ENCODE assay signal across 15 cellular contexts in the genomic region with DNA sequence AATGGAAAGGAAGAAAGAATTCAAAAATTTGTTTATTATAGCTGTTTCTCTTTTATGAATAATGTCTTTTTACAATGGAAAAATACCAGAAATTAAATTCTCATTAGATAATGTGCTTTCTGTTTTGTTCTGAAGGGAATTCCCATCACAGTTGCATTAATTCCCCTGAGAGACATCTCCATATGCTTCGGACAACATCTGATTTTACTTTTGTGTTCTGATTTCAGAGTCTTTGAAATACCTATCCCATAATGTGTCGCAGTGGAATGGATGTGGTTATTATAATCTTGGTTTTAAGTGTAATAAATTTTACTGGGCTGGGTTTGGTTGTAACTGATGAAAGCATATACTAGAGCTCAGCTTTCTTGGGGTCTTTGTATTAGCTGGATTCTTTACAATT. TPM values are rescaled to one million over a fixed set of nuclear protein-coding genes. Genes with fewer than 3 reads are reported as not detected.
DNase-seq lines count a peak whose midpoint lies in the region; ATAC-seq and TF ChIP-seq lines count a peak whose summit lies in the region.
"Had no signal": no experiment of that assay in that cellular context is flagged by ENCODE, and none has a peak within 500 bp of the region (broad histone marks: within the 10 kb centered on the region; RNA-seq: fewer than 3 reads in every experiment).

No MANE protein-coding gene starts in this region.

- H3K27ac ChIP-seq in right atrium auricular region = peak overlapping the region; percentile 74 to 86
- H3K27ac ChIP-seq in esophagus muscularis mucosa (replicated peaks in 1 of 4) = peak overlapping the region; percentile 61 to 77 (median 66)
- peak overlapping the region; percentile 74 for H3K27ac ChIP-seq in psoas muscle
- peak overlapping the region in 1 of 2 donors; percentile 69 for H3K27ac ChIP-seq in coronary artery

- TF ChIP-seq CTCF in right atrium auricular region (IDR thresholded peaks at IDR 0.05) = no peak
- TF ChIP-seq CTCF in esophagus muscularis mucosa (IDR thresholded peaks at IDR 0.05) = no peak
- TF ChIP-seq CTCF in psoas muscle (IDR thresholded peaks at IDR 0.05) = no peak
- no peak for TF ChIP-seq CTCF in coronary artery (IDR thresholded peaks at IDR 0.05)

- no peak for TF ChIP-seq EP300 in esophagus muscularis mucosa (IDR thresholded peaks at IDR 0.05)

- H3K27me3 ChIP-seq in right atrium auricular region (no peaks in the 10 kb centered on the region), esophagus muscularis mucosa (no peaks in the 10 kb centered on the region), psoas muscle (ENCODE audit: insufficient read depth in 3 of 3, low read length in 2 of 3) (no peaks in the 10 kb centered on the region)

- H3K9me3 ChIP-seq in right atrium auricular region = no peaks in the 10 kb centered on the region
- H3K9me3 ChIP-seq in esophagus muscularis mucosa = no peaks in the 10 kb centered on the region
- H3K9me3 ChIP-seq in psoas muscle = no peaks in the 10 kb centered on the region

- H3K36me3 ChIP-seq in right atrium auricular region (no peaks in the 10 kb centered on the region), esophagus muscularis mucosa (peaks cover 0 to 3% (median 0%) of the 10 kb centered on the region in 4 donors), psoas muscle (ENCODE audit: insufficient read depth in 1 of 2, low read depth in 1 of 2) (no peaks in the 10 kb centered on the region)

- peaks cover 0 to 75% of the 10 kb centered on the region in 2 donors for H3K4me1 ChIP-seq in right atrium auricular region
- peaks cover 76 to 98% (median 94%) of the 10 kb centered on the region in 4 donors for H3K4me1 ChIP-seq in esophagus muscularis mucosa
- H3K4me1 ChIP-seq in psoas muscle = peaks cover 61% of the 10 kb centered on the region

- DNase-seq in right atrium auricular region (ENCODE audit: low spot score) (no peak), cardiac septum (ENCODE audit: low spot score) (no peak), esophagus muscularis mucosa (ENCODE audit: extremely low spot score) (no peak), psoas muscle (no peak), T-helper 1 cell (no peak), coronary artery (ENCODE audit: low spot score) (no peak), dermis blood vessel endothelial cell (no peak)
- DNase-seq: activated CD4-positive, alpha-beta T cell treated with anti-CD3 and anti-CD28 coated beads for 1 hour; activated naive CD8-positive, alpha-beta T cell treated with anti-CD3 and anti-CD28 coated beads, Interleukin-2, amount 50 U/mL, for 24 hours; DMS53; kidney glomerular epithelial cell; MV-4-11; NCI-H345; stimulated activated naive CD8-positive, alpha-beta T cell treated with anti-CD3 and anti-CD28 coated beads, Interleukin-15, amount 100 ng/mL, for 72 hours had no signal

- 56% methylated on average over 2 of the region's 2 CpGs for WGBS in esophagus muscularis mucosa
- 57 to 60% (median 59%) methylated on average over 2 of the region's 2 CpGs for WGBS in psoas muscle, 3 donors

- intact Hi-C loops in cardiac septum (cut with DNase I) (no loop called here), esophagus muscularis mucosa (cut with DNase I) (no loop called here), psoas muscle (cut with DNase I) (no loop called here)

- no peak for TF ChIP-seq POLR2A in esophagus muscularis mucosa (IDR thresholded peaks at IDR 0.05; ENCODE audit: low read depth)

- ATAC-seq in psoas muscle = no peak
- ATAC-seq in HG03432 (IDR thresholded peaks at IDR 0.05; ENCODE audit: unreplicated experiment) = no peak
- ATAC-seq: activated naive CD8-positive, alpha-beta T cell treated with anti-CD3 and anti-CD28 coated beads, Interleukin-2, amount 50 U/mL, for 24 hours; stimulated activated naive CD8-positive, alpha-beta T cell treated with anti-CD3 and anti-CD28 coated beads, Interleukin-15, amount 100 ng/mL, for 72 hours had no signal

- no peak overlapping the region for H3K4me3 ChIP-seq in right atrium auricular region
- H3K4me3 ChIP-seq in esophagus muscularis mucosa = no peak overlapping the region
- no peak overlapping the region for H3K4me3 ChIP-seq in psoas muscle
- H3K4me3 ChIP-seq in coronary artery = no peak overlapping the region

RNA-seq across cellular contexts. Expression of a gene that starts 12.5 kb away (rescaled TPM):
- total RNA-seq in right atrium auricular region (100 to 1,000 TPM; 265 to 382 TPM), cardiac septum (554 TPM), esophagus muscularis mucosa (100 to 1,000 TPM; 465 to 600 (median 547) TPM), psoas muscle (100 to 1,000 TPM in 1 of 4 donors, 10 to 100 TPM in 3; 87.8 to 180 (median 96.2) TPM), dermis blood vessel endothelial cell (916 and 1,118 TPM in 2 replicates)
- polyA plus RNA-seq in psoas muscle = 10 to 100 TPM; 22.9 to 56.1 (median 32.9) TPM
